In genomic region chr3:72176537-72177041, GRCh38 we compare ENCODE assay signal across 10 cellular contexts.
A peak's percentile ranks its signal among the peaks of the same experiment; 100 is the strongest.
DNase-seq lines count a peak whose midpoint lies in the region; ATAC-seq and TF ChIP-seq lines count a peak whose summit lies in the region.
"Had no signal": no experiment of that assay in that cellular context is flagged by ENCODE, and none has a peak within 500 bp of the region (broad histone marks: within the 10 kb centered on the region; RNA-seq: fewer than 3 reads in every experiment).

No MANE protein-coding gene starts in this region.

- DNase-seq in CD4-positive, alpha-beta T cell = no peak
- DNase-seq in esophagus squamous epithelium (lab: John Stamatoyannopoulos, UW) (no peak), NCI-H128 (lab: John Stamatoyannopoulos, UW; ENCODE audit: unreplicated experiment) (no peak), T-helper 2 cell (no peak), SJCRH30 (no peak)
- no peak for DNase-seq in activated CD4-positive, CD25-positive, alpha-beta regulatory T cell (lab: John Stamatoyannopoulos, UW)

- no peak overlapping the region for H3K27ac Mint-ChIP-seq in CD4-positive, alpha-beta T cell

- CTCF ChIA-PET in CD4-positive, alpha-beta T cell (lab: Charles Lee) = no interaction called here

- H3K4me1 Mint-ChIP-seq in CD4-positive, alpha-beta T cell (ENCODE audit: low read depth) = peaks cover 15% of the 10 kb centered on the region

- TF ChIP-seq CTCF in CD4-positive, alpha-beta T cell (IDR thresholded peaks at IDR 0.05) = no peak
- no peak for TF ChIP-seq CTCF in esophagus squamous epithelium (IDR thresholded peaks at IDR 0.05)

- ATAC-seq in CD4-positive, alpha-beta T cell (ENCODE audit: poor library complexity) = no peak
- ATAC-seq in GM21447 (IDR thresholded peaks at IDR 0.05; ENCODE audit: unreplicated experiment) (peak; percentile 94), HG03558 (IDR thresholded peaks at IDR 0.05; ENCODE audit: extremely low read depth, unreplicated experiment) (peak; percentile 81)

- H3K27me3 Mint-ChIP-seq in CD4-positive, alpha-beta T cell = peaks cover 29% of the 10 kb centered on the region

- H3K9me3 ChIP-seq in CD4-positive, alpha-beta T cell (ENCODE audit: control insufficient read depth, low read length) = no peaks in the 10 kb centered on the region
- H3K9me3 ChIP-seq in esophagus squamous epithelium (no peaks in the 10 kb centered on the region), SJCRH30 (replicated peaks) (no peaks in the 10 kb centered on the region)

- H3K36me3 Mint-ChIP-seq in CD4-positive, alpha-beta T cell (ENCODE audit: low read depth) = no peaks in the 10 kb centered on the region

- 75 to 87% methylated on average over 2 to 7 of the region's 8 CpGs for WGBS in esophagus squamous epithelium, 2 donors

- POLR2A ChIA-PET in CD4-positive, alpha-beta T cell (lab: Charles Lee) = interaction anchor here (1.5 kb wide), 1 partner anchor 81 kb away, joined by 4 read pairs; no protein-coding TSS in a partner anchor

- TF ChIP-seq POLR2A in esophagus squamous epithelium (IDR thresholded peaks at IDR 0.05) = no peak

- no peaks in the 10 kb centered on the region for H3K36me3 ChIP-seq in esophagus squamous epithelium
- H3K36me3 ChIP-seq in SJCRH30 = no peaks in the 10 kb centered on the region

- no peak overlapping the region for H3K4me3 ChIP-seq in esophagus squamous epithelium
- H3K4me3 ChIP-seq in SJCRH30 = no peak overlapping the region; the same call in 1 of the 2 replicates

- H3K9me3 Mint-ChIP-seq in CD4-positive, alpha-beta T cell = no peaks in the 10 kb centered on the region

- H3K27me3 ChIP-seq in CD4-positive, alpha-beta T cell (ENCODE audit: control insufficient read depth, insufficient read depth, low read length) = peaks cover 7% of the 10 kb centered on the region
- H3K27me3 ChIP-seq in esophagus squamous epithelium = peaks cover 0 to 13% (median 0%) of the 10 kb centered on the region in 4 donors
- H3K27me3 ChIP-seq in SJCRH30 = no peaks in the 10 kb centered on the region

- H3K4me3 Mint-ChIP-seq in CD4-positive, alpha-beta T cell = peak overlapping the region; percentile 5

- intact Hi-C loops in CD4-positive, alpha-beta T cell (cut with DNase I, micrococcal nuclease) = no loop called here
- intact Hi-C loops in esophagus squamous epithelium (cut with DNase I) = no loop called here

- H3K4me1 ChIP-seq in esophagus squamous epithelium (peaks cover 12 to 42% (median 19%) of the 10 kb centered on the region in 3 donors), SJCRH30 (no peaks in the 10 kb centered on the region)

- H3K27ac ChIP-seq in CD4-positive, alpha-beta T cell (ENCODE audit: low read depth, low read length) = no peak overlapping the region
- H3K27ac ChIP-seq in esophagus squamous epithelium (peak overlapping the region in 3 of 4 donors; percentile 17 to 57 (median 27)), SJCRH30 (no peak overlapping the region)
- H3K27ac ChIP-seq: C4-2B, epithelial cell of prostate had no signal

Comparison
In these comparisons a context has a peak if more than half of its experiments do, and no peak if none do; other contexts are left out.
1. H3K27ac ChIP-seq: peak in esophagus squamous epithelium (3 of 4); none in CD4-positive, alpha-beta T cell (single experiment) and SJCRH30 (single experiment).